2 cellular contexts compared by ENCODE assay signal in the genomic region with DNA sequence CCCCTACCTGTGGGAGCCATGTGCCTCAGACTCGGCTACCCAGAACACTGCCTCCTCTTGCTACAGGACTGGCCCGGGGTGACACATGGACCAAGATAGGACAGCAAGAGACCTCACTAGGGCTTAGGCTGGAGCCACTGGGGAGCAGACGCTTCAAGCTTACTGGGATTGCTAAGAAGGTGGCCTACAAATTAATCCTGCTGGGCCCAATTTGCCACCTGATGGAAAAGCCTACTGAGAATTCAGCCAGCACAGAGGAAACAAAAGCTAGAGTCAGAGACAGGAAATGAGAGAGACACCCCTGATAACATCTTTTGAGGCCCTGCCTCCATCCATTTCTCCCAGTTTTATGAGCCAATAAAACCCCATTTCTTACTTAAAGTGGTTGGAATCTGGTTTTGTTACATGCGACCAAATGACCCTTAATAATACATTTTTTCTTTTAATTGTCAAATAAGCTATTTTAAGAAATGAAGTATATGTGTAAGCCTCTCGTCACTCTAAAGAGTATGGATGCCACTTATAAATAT.
TF ChIP-seq lines count a peak whose summit lies in the region.

No MANE protein-coding gene starts in this region.

TF ChIP-seq in SK-N-SH, 30 proteins besides CTCF, POLR2A, EP300 and RAD21 (continued from another document):
- TF ChIP-seq, protein P1, sequence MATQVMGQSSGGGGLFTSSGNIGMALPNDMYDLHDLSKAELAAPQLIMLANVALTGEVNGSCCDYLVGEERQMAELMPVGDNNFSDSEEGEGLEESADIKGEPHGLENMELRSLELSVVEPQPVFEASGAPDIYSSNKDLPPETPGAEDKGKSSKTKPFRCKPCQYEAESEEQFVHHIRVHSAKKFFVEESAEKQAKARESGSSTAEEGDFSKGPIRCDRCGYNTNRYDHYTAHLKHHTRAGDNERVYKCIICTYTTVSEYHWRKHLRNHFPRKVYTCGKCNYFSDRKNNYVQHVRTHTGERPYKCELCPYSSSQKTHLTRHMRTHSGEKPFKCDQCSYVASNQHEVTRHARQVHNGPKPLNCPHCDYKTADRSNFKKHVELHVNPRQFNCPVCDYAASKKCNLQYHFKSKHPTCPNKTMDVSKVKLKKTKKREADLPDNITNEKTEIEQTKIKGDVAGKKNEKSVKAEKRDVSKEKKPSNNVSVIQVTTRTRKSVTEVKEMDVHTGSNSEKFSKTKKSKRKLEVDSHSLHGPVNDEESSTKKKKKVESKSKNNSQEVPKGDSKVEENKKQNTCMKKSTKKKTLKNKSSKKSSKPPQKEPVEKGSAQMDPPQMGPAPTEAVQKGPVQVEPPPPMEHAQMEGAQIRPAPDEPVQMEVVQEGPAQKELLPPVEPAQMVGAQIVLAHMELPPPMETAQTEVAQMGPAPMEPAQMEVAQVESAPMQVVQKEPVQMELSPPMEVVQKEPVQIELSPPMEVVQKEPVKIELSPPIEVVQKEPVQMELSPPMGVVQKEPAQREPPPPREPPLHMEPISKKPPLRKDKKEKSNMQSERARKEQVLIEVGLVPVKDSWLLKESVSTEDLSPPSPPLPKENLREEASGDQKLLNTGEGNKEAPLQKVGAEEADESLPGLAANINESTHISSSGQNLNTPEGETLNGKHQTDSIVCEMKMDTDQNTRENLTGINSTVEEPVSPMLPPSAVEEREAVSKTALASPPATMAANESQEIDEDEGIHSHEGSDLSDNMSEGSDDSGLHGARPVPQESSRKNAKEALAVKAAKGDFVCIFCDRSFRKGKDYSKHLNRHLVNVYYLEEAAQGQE (IDR thresholded peaks at IDR 0.05; ENCODE audit: low read depth, low read length): no peak

TF ChIP-seq in SK-N-SH treated with all-trans-retinoic acid at 6 μM for 48 hours, 23 proteins besides CTCF, POLR2A, EP300 and RAD21 (continued from another document):
- TF ChIP-seq TOX (CRISPR knock-in tag; IDR thresholded peaks at IDR 0.05; ENCODE audit: borderline replicate concordance) (no peak), TCF4 (CRISPR knock-in tag; IDR thresholded peaks at IDR 0.05; ENCODE audit: borderline replicate concordance) (no peak), ZNF70 (CRISPR knock-in tag; IDR thresholded peaks at IDR 0.05) (no peak), ISL1 (CRISPR knock-in tag; IDR thresholded peaks at IDR 0.05) (no peak), ZFP3 (CRISPR knock-in tag; IDR thresholded peaks at IDR 0.05) (no peak), ZNF565 (CRISPR knock-in tag; conservative IDR thresholded peaks at IDR 0.05; ENCODE audit: low read depth) (no peak)
- TF ChIP-seq, protein P2, sequence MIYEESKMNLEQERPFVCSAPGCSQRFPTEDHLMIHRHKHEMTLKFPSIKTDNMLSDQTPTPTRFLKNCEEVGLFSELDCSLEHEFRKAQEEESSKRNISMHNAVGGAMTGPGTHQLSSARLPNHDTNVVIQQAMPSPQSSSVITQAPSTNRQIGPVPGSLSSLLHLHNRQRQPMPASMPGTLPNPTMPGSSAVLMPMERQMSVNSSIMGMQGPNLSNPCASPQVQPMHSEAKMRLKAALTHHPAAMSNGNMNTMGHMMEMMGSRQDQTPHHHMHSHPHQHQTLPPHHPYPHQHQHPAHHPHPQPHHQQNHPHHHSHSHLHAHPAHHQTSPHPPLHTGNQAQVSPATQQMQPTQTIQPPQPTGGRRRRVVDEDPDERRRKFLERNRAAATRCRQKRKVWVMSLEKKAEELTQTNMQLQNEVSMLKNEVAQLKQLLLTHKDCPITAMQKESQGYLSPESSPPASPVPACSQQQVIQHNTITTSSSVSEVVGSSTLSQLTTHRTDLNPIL (CRISPR knock-in tag; IDR thresholded peaks at IDR 0.05; ENCODE audit: low read depth): no peak
